ENCODE assay signal across 8 cellular contexts in the genomic region with DNA sequence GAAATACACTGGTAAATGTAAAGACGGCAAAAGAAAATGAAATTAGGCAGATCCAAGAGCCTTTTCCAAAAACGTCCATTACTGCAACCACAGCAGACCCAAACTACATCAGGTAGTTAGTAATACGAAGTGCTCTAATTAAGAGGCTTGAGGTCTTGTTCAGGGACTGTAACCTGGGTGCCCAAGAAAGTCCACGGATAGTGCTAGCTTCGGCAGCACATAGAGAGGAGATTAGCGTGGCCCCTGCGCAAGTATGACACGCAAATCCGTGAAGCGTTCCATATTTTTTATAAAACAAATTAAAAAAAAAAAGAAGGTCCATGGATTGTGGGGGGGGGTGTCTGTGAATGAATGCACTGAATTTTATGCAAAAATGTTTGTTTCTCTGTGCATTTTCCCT. TPM values are rescaled to one million over a fixed set of nuclear protein-coding genes. Genes with fewer than 3 reads are reported as not detected.
DNase-seq lines count a peak whose midpoint lies in the region; ATAC-seq and TF ChIP-seq lines count a peak whose summit lies in the region.
"Had no signal": no experiment of that assay in that cellular context is flagged by ENCODE, and none has a peak within 500 bp of the region (broad histone marks: within the 10 kb centered on the region; RNA-seq: fewer than 3 reads in every experiment).

No MANE protein-coding gene starts in this region.

- peaks cover 8% of the 10 kb centered on the region; the same call in 1 of the 2 replicates for H4K20me1 ChIP-seq in GM23338 (replicated peaks; ENCODE audit: insufficient read depth)

- TF ChIP-seq CTCF in GM23338 (conservative IDR thresholded peaks at IDR 0.05; ENCODE audit: low read depth in 2 of 2) (no peak), esophagus muscularis mucosa (IDR thresholded peaks at IDR 0.05) (no peak)

- ATAC-seq in GM23338 = no peak
- no peak for ATAC-seq in GM18519 (IDR thresholded peaks at IDR 0.05; ENCODE audit: low FRiP score, unreplicated experiment)

- 0 out of 2 replicates have a peak, but pooled peaks cover 6% of the 10 kb centered on the region for H3F3A ChIP-seq in GM23338 (replicated peaks; ENCODE audit: low read depth)

- intact Hi-C loops in esophagus muscularis mucosa (cut with DNase I) = loop anchor here (5.0 kb wide), 1 partner anchor 41 kb away; no protein-coding TSS in a partner anchor

- H3K4me1 ChIP-seq in GM23338 (ENCODE audit: insufficient read depth) (peaks cover 3% of the 10 kb centered on the region; the same call in 1 of the 2 replicates), esophagus muscularis mucosa (peaks cover 39 to 62% (median 53%) of the 10 kb centered on the region in 4 donors)

- H3K4me3 Mint-ChIP-seq in GM23338 = peak overlapping the region; percentile 86

- H3K9ac ChIP-seq in SK-N-MC (ENCODE audit: insufficient read length) = peak overlapping the region; percentile 97

- H3K4me2 ChIP-seq in GM23338 = peak overlapping the region; percentile 83

- H3K27ac ChIP-seq in GM23338 (ENCODE audit: low read depth) (no peak overlapping the region), SK-N-MC (no peak overlapping the region), esophagus muscularis mucosa (replicated peaks in 1 of 4) (no peak overlapping the region)

- peaks cover 77% of the 10 kb centered on the region for H3K79me2 ChIP-seq in GM23338 (replicated peaks; ENCODE audit: insufficient read depth)

- peak overlapping the region; percentile 75 for H3K4me3 ChIP-seq in GM23338
- H3K4me3 ChIP-seq in SK-N-MC = peak overlapping the region; percentile 91
- peak overlapping the region in 3 of 4 donors; percentile 79 to 96 (median 80) for H3K4me3 ChIP-seq in esophagus muscularis mucosa
- H3K4me3 ChIP-seq in skeletal muscle cell (ENCODE audit: low read depth, low read length) = peak overlapping the region; percentile 94

- H3K9me3 Mint-ChIP-seq in GM23338 = no peaks in the 10 kb centered on the region; the same call in 2 of the 3 replicates

- 86% methylated on average over 10 of the region's 10 CpGs for WGBS in esophagus muscularis mucosa

- H3K36me3 ChIP-seq in GM23338 (ENCODE audit: insufficient read depth) (peaks cover 5% of the 10 kb centered on the region), SK-N-MC (ENCODE audit: insufficient read depth, low read length) (peaks cover 10% of the 10 kb centered on the region), esophagus muscularis mucosa (peaks cover 0 to 10% (median 0%) of the 10 kb centered on the region in 4 donors)

- no peak overlapping the region for H2AFZ ChIP-seq in GM23338

- H3K27me3 ChIP-seq in GM23338 (ENCODE audit: insufficient read depth) (no peaks in the 10 kb centered on the region), esophagus muscularis mucosa (no peaks in the 10 kb centered on the region)

- TF ChIP-seq POLR2A in esophagus muscularis mucosa (IDR thresholded peaks at IDR 0.05; ENCODE audit: low read depth) = no peak

- peaks cover 3% of the 10 kb centered on the region; the same call in 1 of the 3 replicates for H3K36me3 Mint-ChIP-seq in GM23338 (ENCODE audit: low read depth)

- H3K9me3 ChIP-seq in SK-N-MC (ENCODE audit: low read depth, low read length) (no peaks in the 10 kb centered on the region), esophagus muscularis mucosa (no peaks in the 10 kb centered on the region)

- TF ChIP-seq EP300 in esophagus muscularis mucosa (IDR thresholded peaks at IDR 0.05) = no peak

- H3K27ac Mint-ChIP-seq in GM23338 = no peak overlapping the region

- peaks cover 7% of the 10 kb centered on the region; the same call in 2 of the 3 replicates for H3K4me1 Mint-ChIP-seq in GM23338

- DNase-seq in GM23338 (ENCODE audit: low spot score) (no peak), SK-N-MC (ENCODE audit: low read depth, low spot score) (no peak), esophagus muscularis mucosa (ENCODE audit: extremely low spot score) (no peak), skeletal muscle cell (ENCODE audit: low read depth) (no peak), SHP77 (lab: John Stamatoyannopoulos, UW) (no peak), NOMO-1 treated with dmso at 0.1 percent for 144 hours (lab: John Stamatoyannopoulos, UW; ENCODE audit: unreplicated experiment) (no peak)
- DNase-seq: amygdala had no signal

- H3K9me2 ChIP-seq in GM23338 (ENCODE audit: insufficient read depth) = no peaks in the 10 kb centered on the region

- peaks cover 5% of the 10 kb centered on the region for H3K27me3 Mint-ChIP-seq in GM23338 (ENCODE audit: insufficient read depth, low read depth, poor library complexity)

TF ChIP-seq in GM23338, 12 proteins besides CTCF, POLR2A, EP300 and RAD21 (continues in another document):
- TF ChIP-seq, protein P1, sequence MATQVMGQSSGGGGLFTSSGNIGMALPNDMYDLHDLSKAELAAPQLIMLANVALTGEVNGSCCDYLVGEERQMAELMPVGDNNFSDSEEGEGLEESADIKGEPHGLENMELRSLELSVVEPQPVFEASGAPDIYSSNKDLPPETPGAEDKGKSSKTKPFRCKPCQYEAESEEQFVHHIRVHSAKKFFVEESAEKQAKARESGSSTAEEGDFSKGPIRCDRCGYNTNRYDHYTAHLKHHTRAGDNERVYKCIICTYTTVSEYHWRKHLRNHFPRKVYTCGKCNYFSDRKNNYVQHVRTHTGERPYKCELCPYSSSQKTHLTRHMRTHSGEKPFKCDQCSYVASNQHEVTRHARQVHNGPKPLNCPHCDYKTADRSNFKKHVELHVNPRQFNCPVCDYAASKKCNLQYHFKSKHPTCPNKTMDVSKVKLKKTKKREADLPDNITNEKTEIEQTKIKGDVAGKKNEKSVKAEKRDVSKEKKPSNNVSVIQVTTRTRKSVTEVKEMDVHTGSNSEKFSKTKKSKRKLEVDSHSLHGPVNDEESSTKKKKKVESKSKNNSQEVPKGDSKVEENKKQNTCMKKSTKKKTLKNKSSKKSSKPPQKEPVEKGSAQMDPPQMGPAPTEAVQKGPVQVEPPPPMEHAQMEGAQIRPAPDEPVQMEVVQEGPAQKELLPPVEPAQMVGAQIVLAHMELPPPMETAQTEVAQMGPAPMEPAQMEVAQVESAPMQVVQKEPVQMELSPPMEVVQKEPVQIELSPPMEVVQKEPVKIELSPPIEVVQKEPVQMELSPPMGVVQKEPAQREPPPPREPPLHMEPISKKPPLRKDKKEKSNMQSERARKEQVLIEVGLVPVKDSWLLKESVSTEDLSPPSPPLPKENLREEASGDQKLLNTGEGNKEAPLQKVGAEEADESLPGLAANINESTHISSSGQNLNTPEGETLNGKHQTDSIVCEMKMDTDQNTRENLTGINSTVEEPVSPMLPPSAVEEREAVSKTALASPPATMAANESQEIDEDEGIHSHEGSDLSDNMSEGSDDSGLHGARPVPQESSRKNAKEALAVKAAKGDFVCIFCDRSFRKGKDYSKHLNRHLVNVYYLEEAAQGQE (IDR thresholded peaks at IDR 0.05; ENCODE audit: unreplicated experiment) = no peak

RNA-seq across cellular contexts. Expression of a gene that starts 1.4 kb away (rescaled TPM):
- 83.3 and 89.1 TPM in 2 replicates for total RNA-seq in GM23338 (2014; rRNA removed; shearing (Covaris generic))
- polyA plus RNA-seq in GM23338 (2016; fragmentation: Nextera tagmentation; extraction: Ambion mirVana) = 45.7 and 48.2 TPM in 2 replicates
- total RNA-seq in esophagus muscularis mucosa = 10 to 100 TPM; 73.6 to 78.7 (median 76.3) TPM

RNA-seq across cellular contexts. Expression of a gene that starts 44.3 kb away (rescaled TPM):
- total RNA-seq in GM23338 (2014; rRNA removed; shearing (Covaris generic)) = 49.5 and 65.6 TPM in 2 replicates
- 48.9 and 58.4 TPM in 2 replicates for polyA plus RNA-seq in GM23338 (2016; fragmentation: Nextera tagmentation; extraction: Ambion mirVana)
- total RNA-seq in esophagus muscularis mucosa = 10 to 100 TPM; 37.0 to 50.9 (median 45.8) TPM
